ENCODE assay signal across 8 cellular contexts in genomic region chr19:35066691-35067563, GRCh38. TPM values are rescaled to one million over a fixed set of nuclear protein-coding genes. Genes with fewer than 3 reads are reported as not detected.
DNase-seq lines count a peak whose midpoint lies in the region; ATAC-seq and TF ChIP-seq lines count a peak whose summit lies in the region.

No MANE protein-coding gene starts in this region.

- no TSS peak for BruUV-seq in Calu3 (replicated peaks; lab: Mats Ljungman, UMichigan)

- CTCF ChIA-PET in Calu3 (lab: Charles Lee), result interaction anchor here (0.6 to 2.4 kb wide), 18 partner anchors 8 to 426 kb away, joined by 3 to 31 read pairs (median 4); partner anchors contain the start of genes FXYD3 and LGI4

- DNase-seq in Calu3 (peak; percentile 97), NCI-H1048 (lab: John Stamatoyannopoulos, UW) (peak; percentile 49), T follicular helper cell (ENCODE audit: low read depth) (peak; percentile 79), cardiac septum (ENCODE audit: low spot score) (peak; percentile 87), prostate gland (ENCODE audit: low spot score) (peak; percentile 84), vagina (ENCODE audit: extremely low spot score in 2 of 2) (no peak)
- DNase-seq in activated naive CD8-positive, alpha-beta T cell treated with anti-CD3 and anti-CD28 coated beads, Interleukin-2, amount 10 ng/mL, durations not matched to agents 7 days and 5 days, result peak; percentile 93

- H3K4me1 ChIP-seq in prostate gland (replicated peaks) (no peaks in the 10 kb centered on the region), vagina (no peaks in the 10 kb centered on the region)

- H3K27me3 ChIP-seq in prostate gland (replicated peaks; ENCODE audit: insufficient read depth), result no peaks in the 10 kb centered on the region
- H3K27me3 ChIP-seq in vagina, result no peaks in the 10 kb centered on the region

- H3K36me3 ChIP-seq in prostate gland, result no peaks in the 10 kb centered on the region
- no peaks in the 10 kb centered on the region for H3K36me3 ChIP-seq in vagina

- H3K27ac ChIP-seq in prostate gland (no peak overlapping the region), vagina (no peak overlapping the region)

- 35% methylated on average over 14 of the region's 14 CpGs for WGBS in prostate gland

- no peak overlapping the region for H3K27ac Mint-ChIP-seq in Calu3 (ENCODE audit: unreplicated experiment)
- H3K27ac Mint-ChIP-seq in activated naive CD8-positive, alpha-beta T cell treated with anti-CD3 and anti-CD28 coated beads, Interleukin-2, amount 10 ng/mL, durations not matched to agents 7 days and 5 days, result peak overlapping the region; percentile 34

- H3K27me3 Mint-ChIP-seq in Calu3 (ENCODE audit: unreplicated experiment), result no peaks in the 10 kb centered on the region
- H3K27me3 Mint-ChIP-seq in activated naive CD8-positive, alpha-beta T cell treated with anti-CD3 and anti-CD28 coated beads, Interleukin-2, amount 10 ng/mL, durations not matched to agents 7 days and 5 days, result peaks cover 10% of the 10 kb centered on the region

- peaks cover 34% of the 10 kb centered on the region for H3K4me1 Mint-ChIP-seq in Calu3 (ENCODE audit: low read depth, unreplicated experiment)
- H3K4me1 Mint-ChIP-seq in activated naive CD8-positive, alpha-beta T cell treated with anti-CD3 and anti-CD28 coated beads, Interleukin-2, amount 10 ng/mL, durations not matched to agents 7 days and 5 days, result peaks cover 5% of the 10 kb centered on the region

- no peaks in the 10 kb centered on the region for H3K36me3 Mint-ChIP-seq in Calu3 (ENCODE audit: insufficient read depth, unreplicated experiment)
- H3K36me3 Mint-ChIP-seq in activated naive CD8-positive, alpha-beta T cell treated with anti-CD3 and anti-CD28 coated beads, Interleukin-2, amount 10 ng/mL, durations not matched to agents 7 days and 5 days, result no peaks in the 10 kb centered on the region

- TF ChIP-seq POLR2A in prostate gland (IDR thresholded peaks at IDR 0.05) (no peak), vagina (IDR thresholded peaks at IDR 0.05) (no peak)

- no peak overlapping the region for H3K4me3 ChIP-seq in prostate gland
- no peak overlapping the region for H3K4me3 ChIP-seq in vagina

- peak; percentile 66 for ATAC-seq in GM21786 (IDR thresholded peaks at IDR 0.05; ENCODE audit: unreplicated experiment)
- ATAC-seq in activated naive CD8-positive, alpha-beta T cell treated with anti-CD3 and anti-CD28 coated beads, Interleukin-2, amount 10 ng/mL, durations not matched to agents 7 days and 5 days (ENCODE audit: low read depth), result peak; percentile 94

- no peak overlapping the region for H3K4me3 Mint-ChIP-seq in Calu3 (ENCODE audit: low read depth, unreplicated experiment)
- H3K4me3 Mint-ChIP-seq in activated naive CD8-positive, alpha-beta T cell treated with anti-CD3 and anti-CD28 coated beads, Interleukin-2, amount 10 ng/mL, durations not matched to agents 7 days and 5 days, result no peak overlapping the region

- H3K9me3 ChIP-seq in prostate gland (no peaks in the 10 kb centered on the region), vagina (no peaks in the 10 kb centered on the region)

- TF ChIP-seq CTCF in Calu3 (IDR thresholded peaks at IDR 0.05; ENCODE audit: unreplicated experiment) (peak; percentile 96), prostate gland (IDR thresholded peaks at IDR 0.05) (peak; percentile 84 to 89 (median 86)), vagina (IDR thresholded peaks at IDR 0.05) (peak; percentile 89 to 93 (median 90))

- POLR2A ChIA-PET in activated naive CD8-positive, alpha-beta T cell treated with anti-CD3 and anti-CD28 coated beads, Interleukin-2, amount 10 ng/mL, durations not matched to agents 7 days and 5 days (lab: Charles Lee), result interaction anchor here (0.6 to 0.7 kb wide), 2 partner anchors 150 to 1382 kb away, joined by 3 to 6 read pairs; no protein-coding TSS in a partner anchor

- no peaks in the 10 kb centered on the region for H3K9me3 Mint-ChIP-seq in Calu3 (ENCODE audit: low read depth, unreplicated experiment)
- peaks cover 2% of the 10 kb centered on the region for H3K9me3 Mint-ChIP-seq in activated naive CD8-positive, alpha-beta T cell treated with anti-CD3 and anti-CD28 coated beads, Interleukin-2, amount 10 ng/mL, durations not matched to agents 7 days and 5 days

- intact Hi-C loops in Calu3 (cut with micrococcal nuclease; ENCODE audit: unreplicated experiment), result loop anchor here (1.0 to 10.0 kb wide), 3 partner anchors 23 to 148 kb away; partner anchors contain the start of gene LGI4
- intact Hi-C loops in cardiac septum (cut with DNase I), result loop anchor here (2.0 kb wide), 1 partner anchor 68 kb away; the partner anchor contains the start of gene LGI4
- intact Hi-C loops in prostate gland (cut with DNase I), result no loop called here
- intact Hi-C loops in vagina (cut with DNase I), result loop anchor here (10.0 kb wide), 1 partner anchor 208 kb away; no protein-coding TSS in a partner anchor

RNA-seq across cellular contexts. Expression of gene HPN, which starts 25.4 kb away (rescaled TPM):
- total RNA-seq in Calu3 (2022) (1.4 and 2.2 TPM in 2 replicates), cardiac septum (4.9 TPM), prostate gland (10 to 100 TPM; 14.8 to 22.6 TPM), vagina (not detected)
- total RNA-seq in activated naive CD8-positive, alpha-beta T cell treated with anti-CD3 and anti-CD28 coated beads, Interleukin-2, amount 10 ng/mL, durations not matched to agents 7 days and 5 days, result under 1 TPM in 1 of 2 experiments, not detected in 1; 0.20 TPM

RNA-seq across cellular contexts. Expression of gene SCN1B, which starts 36.7 kb away (rescaled TPM):
- total RNA-seq in Calu3 (2022), result 1.4 and 2.1 TPM in 2 replicates
- total RNA-seq in activated naive CD8-positive, alpha-beta T cell treated with anti-CD3 and anti-CD28 coated beads, Interleukin-2, amount 10 ng/mL, durations not matched to agents 7 days and 5 days, result 1 to 10 TPM in 1 of 2 experiments, under 1 TPM in 1; 0.85 to 1.2 TPM
- 58.7 TPM for total RNA-seq in cardiac septum
- total RNA-seq in prostate gland, result 10 to 100 TPM in 1 of 2 donors, 1 to 10 TPM in 1; 9.7 to 10.6 TPM
- total RNA-seq in vagina, result 8.6 TPM

RNA-seq across cellular contexts. Expression of gene FXYD3, which starts 48.7 kb away (rescaled TPM):
- 183 and 291 TPM in 2 replicates for total RNA-seq in Calu3 (2022)
- total RNA-seq in activated naive CD8-positive, alpha-beta T cell treated with anti-CD3 and anti-CD28 coated beads, Interleukin-2, amount 10 ng/mL, durations not matched to agents 7 days and 5 days, result not detected
- total RNA-seq in cardiac septum, result not detected
- total RNA-seq in prostate gland, result 1,000 to 10,000 TPM in 1 of 2 donors, 100 to 1,000 TPM in 1; 365 to 1,352 TPM
- 788 TPM for total RNA-seq in vagina

Comparison
In these comparisons a context has a peak if more than half of its experiments do, and no peak if none do; other contexts are left out.
1. DNase-seq: peak in Calu3 (single experiment), NCI-H1048 (single experiment), T follicular helper cell (single experiment), activated naive CD8-positive, alpha-beta T cell treated with anti-CD3 and anti-CD28 coated beads, Interleukin-2, amount 10 ng/mL, durations not matched to agents 7 days and 5 days (single experiment), cardiac septum (single experiment) and prostate gland (single experiment); none in vagina (0 of 2).
2. RNA of gene FXYD3, which starts 48.7 kb away (total RNA-seq): 365 to 1,352 TPM in prostate gland, 788 TPM in vagina (single experiment) and 183 to 291 TPM in Calu3; not detected in cardiac septum (single experiment) and not detected in activated naive CD8-positive, alpha-beta T cell treated with anti-CD3 and anti-CD28 coated beads, Interleukin-2, amount 10 ng/mL, durations not matched to agents 7 days and 5 days; every median in the first group is over 100 times any median in the second.
3. Peak in every context shown above with its lines, with median percentiles within 50 percentile points of each other: CTCF ChIP-seq.